In the genomic region with DNA sequence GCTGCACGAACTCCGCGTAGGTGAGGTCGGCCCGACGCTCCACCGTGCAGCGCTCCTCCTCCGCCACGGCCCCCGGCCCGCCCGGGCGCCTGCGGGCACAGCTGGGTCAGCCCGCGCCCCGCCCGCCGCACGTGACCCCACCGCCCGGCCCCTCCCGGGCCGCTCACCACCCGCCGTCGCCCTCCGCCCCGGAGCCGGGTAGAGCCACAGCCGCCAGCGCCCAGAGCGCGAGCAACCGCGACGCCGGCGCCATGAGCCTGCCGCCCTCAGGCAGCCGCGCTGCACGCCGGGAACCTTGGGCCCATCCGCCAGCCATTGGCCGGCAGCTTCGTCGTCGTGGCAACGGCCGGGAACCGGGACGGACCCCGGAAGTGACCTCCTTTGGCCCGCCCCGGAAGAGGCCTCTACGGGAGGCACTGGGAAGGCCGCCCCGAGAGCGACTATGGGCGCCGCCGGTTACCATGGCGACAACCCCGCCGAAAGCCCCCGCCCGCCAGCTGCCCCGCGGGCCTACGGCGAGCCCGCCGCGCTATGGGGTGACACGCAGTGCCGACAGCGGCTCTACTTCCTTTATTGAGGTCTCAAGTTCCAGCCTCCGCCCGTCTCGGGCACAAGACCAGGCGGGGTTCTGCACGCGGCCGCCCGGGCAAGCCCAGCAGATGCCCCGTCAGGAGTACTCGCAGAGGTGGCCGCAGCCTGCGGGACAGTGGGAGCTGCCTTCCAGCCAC, we compare ENCODE assay signal across 8 cellular contexts. TPM values are rescaled to one million over a fixed set of nuclear protein-coding genes. Genes with fewer than 3 reads are reported as not detected.
DNase-seq lines count a peak whose midpoint lies in the region; ATAC-seq and TF ChIP-seq lines count a peak whose summit lies in the region.

A gene with protein sequence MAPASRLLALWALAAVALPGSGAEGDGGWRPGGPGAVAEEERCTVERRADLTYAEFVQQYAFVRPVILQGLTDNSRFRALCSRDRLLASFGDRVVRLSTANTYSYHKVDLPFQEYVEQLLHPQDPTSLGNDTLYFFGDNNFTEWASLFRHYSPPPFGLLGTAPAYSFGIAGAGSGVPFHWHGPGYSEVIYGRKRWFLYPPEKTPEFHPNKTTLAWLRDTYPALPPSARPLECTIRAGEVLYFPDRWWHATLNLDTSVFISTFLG (minus strand): TSS at position 268 of the 728 bp plus-strand sequence. CDS start 15 bp downstream, at position 253.

- H3K4me3 ChIP-seq in A673 (ENCODE audit: low read depth, low read length, poor library complexity, severe bottlenecking) = peak within 1 kb of the TSS; percentile 63
- H3K4me3 ChIP-seq in WERI-Rb-1 (ENCODE audit: low read depth, low read length) = peak within 1 kb of the TSS; percentile 61
- peak within 1 kb of the TSS; percentile 74 for H3K4me3 ChIP-seq in iPS-20b (ENCODE audit: low read length)
- peak within 1 kb of the TSS; percentile 72 to 87 (median 81) for H3K4me3 ChIP-seq in skeletal muscle tissue (ENCODE audit: low read length in 3 of 3)

- POLR2A ChIA-PET in A673 (lab: Charles Lee; ENCODE audit: low non-redundant PET) = no interaction called here

- peaks cover 33% of the 10 kb centered on the region for H3K4me1 ChIP-seq in A673 (ENCODE audit: insufficient read depth, low read length, poor library complexity, severe bottlenecking)
- H3K4me1 ChIP-seq in iPS-20b (ENCODE audit: insufficient read depth, low read length) = no peaks in the 10 kb centered on the region
- peaks cover 53 to 82% (median 56%) of the 10 kb centered on the region in 3 donors for H3K4me1 ChIP-seq in skeletal muscle tissue (ENCODE audit: control insufficient read depth in 3 of 3, insufficient read depth in 3 of 3, low read length in 3 of 3)

- intact Hi-C loops in A673 (cut with micrococcal nuclease; ENCODE audit: unreplicated experiment) = no loop called here

- peak within 1 kb of the TSS; percentile 86 for H3K27ac ChIP-seq in A673 (ENCODE audit: low read depth, low read length, poor library complexity, severe bottlenecking)
- peak within 1 kb of the TSS; percentile 88 for H3K27ac ChIP-seq in WERI-Rb-1
- no peak within 1 kb of the TSS for H3K27ac ChIP-seq in iPS-20b (ENCODE audit: low read length)
- H3K27ac ChIP-seq in skeletal muscle tissue (ENCODE audit: low read depth, low read length) = peak within 1 kb of the TSS; percentile 54

- ATAC-seq in GM18868 (IDR thresholded peaks at IDR 0.05; ENCODE audit: unreplicated experiment) = peak; percentile 70
- ATAC-seq in HG03103 (IDR thresholded peaks at IDR 0.05; ENCODE audit: low read depth, unreplicated experiment) = peak; percentile 48

- no peak for TF ChIP-seq CTCF in A673 (conservative IDR thresholded peaks at IDR 0.05; ENCODE audit: low read depth, low read length)
- no peak for TF ChIP-seq CTCF in WERI-Rb-1 (IDR thresholded peaks at IDR 0.05; ENCODE audit: low read depth, low read length)

- H3K27me3 ChIP-seq in A673 (replicated peaks; ENCODE audit: insufficient read depth, low read depth, low read length, poor library complexity) (no peaks in the 10 kb centered on the region), WERI-Rb-1 (ENCODE audit: insufficient read depth, low read depth, severe bottlenecking) (no peaks in the 10 kb centered on the region), iPS-20b (ENCODE audit: insufficient read depth, low read length) (no peaks in the 10 kb centered on the region), skeletal muscle tissue (ENCODE audit: control insufficient read depth in 3 of 3, insufficient read depth in 3 of 3, low read length in 3 of 3) (no peaks in the 10 kb centered on the region)

- DNase-seq in A673 (ENCODE audit: low spot score) (peak; percentile 98), NCI-H2196 treated with DMSO at 0.1 percent for 48 hours (lab: John Stamatoyannopoulos, UW; ENCODE audit: unreplicated experiment) (peak; percentile 95), WERI-Rb-1 (peak; percentile 97), T47D (ENCODE audit: low read depth in 1 of 2, low spot score in 1 of 2) (peak; percentile 97 to 99)

- H3K9me3 ChIP-seq in A673 (ENCODE audit: low read depth, low read length, poor library complexity, severe bottlenecking) (no peaks in the 10 kb centered on the region), WERI-Rb-1 (ENCODE audit: severe bottlenecking) (no peaks in the 10 kb centered on the region), iPS-20b (ENCODE audit: insufficient read depth, low read depth, low read length) (no peaks in the 10 kb centered on the region), skeletal muscle tissue (ENCODE audit: control insufficient read depth in 3 of 3, low read length in 3 of 3) (no peaks in the 10 kb centered on the region)

- H3K9ac ChIP-seq in iPS-20b (ENCODE audit: low read depth, low read length) = peak within 1 kb of the TSS; percentile 79
- peak within 1 kb of the TSS; percentile 51 to 82 (median 62) for H3K9ac ChIP-seq in skeletal muscle tissue (ENCODE audit: low read depth in 1 of 3, low read length in 3 of 3)

- no TSS peak for BruUV-seq in A673 (replicated peaks; lab: Mats Ljungman, UMichigan)

- in situ Hi-C loops in T47D (cut with HindIII; ENCODE audit: low pct_unique_long_range_greater_than_20kb, low sequenced_read_pairs) = no loop called here

- H3K36me3 ChIP-seq in A673 (ENCODE audit: insufficient read depth, low read length, poor library complexity, severe bottlenecking) (peaks cover 27% of the 10 kb centered on the region), WERI-Rb-1 (peaks cover 63% of the 10 kb centered on the region), iPS-20b (ENCODE audit: insufficient read depth, low read depth, low read length) (peaks cover 19% of the 10 kb centered on the region), skeletal muscle tissue (ENCODE audit: control insufficient read depth in 3 of 3, insufficient read depth in 3 of 3, low read length in 3 of 3) (peaks cover 22 to 37% (median 26%) of the 10 kb centered on the region in 3 donors)

- CTCF ChIA-PET in A673 (lab: Charles Lee) = no interaction called here

RNA-seq across cellular contexts. Expression of the gene that starts here (rescaled TPM):
- 78.1 and 87.1 TPM in 2 replicates for total RNA-seq in A673 (2021)
- 13.0 TPM for total RNA-seq in skeletal muscle tissue
